Comparison of ENCODE assay signal across 24 cellular contexts in genomic region chr3:25055981-25056380, GRCh38.
"Had no signal": no experiment of that assay in that cellular context is flagged by ENCODE, and none has a peak within 500 bp of the region (broad histone marks: within the 10 kb centered on the region; RNA-seq: fewer than 3 reads in every experiment).

No MANE protein-coding gene starts in this region.

- H3K4me3 ChIP-seq: gastrocnemius medialis, lung, right atrium auricular region, sigmoid colon, testis, tibial artery had no signal

- H3K27ac ChIP-seq: gastrocnemius medialis, parathyroid adenoma, sigmoid colon, testis, tibial artery had no signal

- DNase-seq: caudate nucleus; cerebellar nuclear complex; cortex of kidney; effector CD4-positive, alpha-beta T cell; foreskin fibroblast; gastrocnemius medialis; head of caudate nucleus; hippocampal formation; left cardiac atrium; midbrain; naive thymus-derived CD4-positive, alpha-beta T cell; sigmoid colon; stimulated activated CD4-positive, alpha-beta T cell treated with anti-CD3 and anti-CD28 coated beads, Interleukin-4, amount 100 ng/mL, for 4 hours; stimulated activated naive CD8-positive, alpha-beta T cell treated with anti-CD3 and anti-CD28 coated beads, Interleukin-15, Interleukin-2, amounts not matched to agents 100 U/mL and 50 U/mL, for 24 hours; substantia nigra; testis; tibial artery had no signal

- H3K27me3 Mint-ChIP-seq: memory B cell; naive thymus-derived CD4-positive, alpha-beta T cell; progenitor cell of endocrine pancreas; stimulated activated memory B cell treated with anti-CD40 and anti-IgM and Interleukin-4, amounts not matched to agents 10 μg/mL and 1 μg/mL and 100 μg/mL, for 72 hours had no signal

- H3K27me3 ChIP-seq: gastrocnemius medialis, right atrium auricular region, sigmoid colon, testis, tibial artery had no signal

- H3K9me3 Mint-ChIP-seq: stimulated activated memory B cell treated with anti-CD40 and anti-IgM and Interleukin-4, amounts not matched to agents 10 μg/mL and 1 μg/mL and 100 μg/mL, for 72 hours; type B pancreatic cell had no signal

- H3K4me1 Mint-ChIP-seq: memory B cell; naive thymus-derived CD4-positive, alpha-beta T cell; stimulated activated memory B cell treated with anti-CD40 and anti-IgM and Interleukin-4, amounts not matched to agents 10 μg/mL and 1 μg/mL and 100 μg/mL, for 72 hours had no signal

- H3K4me1 ChIP-seq: gastrocnemius medialis, parathyroid adenoma, testis had no signal

- H3K9me3 ChIP-seq: gastrocnemius medialis, right atrium auricular region, sigmoid colon, testis, tibial artery had no signal

- H3K36me3 ChIP-seq: gastrocnemius medialis, right atrium auricular region, sigmoid colon, tibial artery had no signal

- H3K36me3 Mint-ChIP-seq: memory B cell; naive thymus-derived CD4-positive, alpha-beta T cell; stimulated activated memory B cell treated with anti-CD40 and anti-IgM and Interleukin-4, amounts not matched to agents 10 μg/mL and 1 μg/mL and 100 μg/mL, for 72 hours had no signal

- H3K27ac Mint-ChIP-seq: memory B cell; naive thymus-derived CD4-positive, alpha-beta T cell; progenitor cell of endocrine pancreas; stimulated activated memory B cell treated with anti-CD40 and anti-IgM and Interleukin-4, amounts not matched to agents 10 μg/mL and 1 μg/mL and 100 μg/mL, for 72 hours; type B pancreatic cell had no signal

- H3K4me3 Mint-ChIP-seq: memory B cell; naive thymus-derived CD4-positive, alpha-beta T cell; stimulated activated memory B cell treated with anti-CD40 and anti-IgM and Interleukin-4, amounts not matched to agents 10 μg/mL and 1 μg/mL and 100 μg/mL, for 72 hours; type B pancreatic cell had no signal
